35 cellular contexts compared by ENCODE assay signal in the genomic region with DNA sequence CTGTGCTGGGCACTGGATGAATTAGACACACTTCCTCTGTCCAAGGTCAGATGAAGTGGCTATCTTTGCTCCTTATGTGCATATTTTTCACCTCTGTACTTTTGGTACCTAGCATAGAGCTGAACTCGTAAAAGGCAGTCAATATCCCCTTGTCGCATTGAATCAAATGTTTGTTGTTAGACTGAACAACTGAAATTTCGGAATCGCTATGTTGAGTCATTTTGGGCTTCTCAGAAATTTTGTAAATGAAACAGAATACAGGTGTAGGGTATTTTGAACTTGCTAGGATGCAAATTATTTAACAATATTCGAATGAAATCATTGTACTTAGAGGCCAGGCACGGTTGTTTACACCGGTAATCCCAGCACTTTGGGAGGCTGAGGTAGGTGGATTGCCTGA.
"Had no signal": no experiment of that assay in that cellular context is flagged by ENCODE, and none has a peak within 500 bp of the region (broad histone marks: within the 10 kb centered on the region; RNA-seq: fewer than 3 reads in every experiment).

No MANE protein-coding gene starts in this region.

- H3K4me3 ChIP-seq: body of pancreas, breast epithelium had no signal

- H3K4me3 Mint-ChIP-seq: activated B cell treated with CpG ODN at 0.5 μM for 24 hours; activated CD4-positive, alpha-beta memory T cell treated with anti-CD3 and anti-CD28 coated beads for 36 hours; activated CD4-positive, alpha-beta T cell treated with anti-CD3 and anti-CD28 coated beads, Interleukin-2, amount 10 ng/mL, durations not matched to agents 24 days and 14 days; activated CD8-positive, alpha-beta T cell treated with anti-CD3 and anti-CD28 coated beads for 36 hours; activated naive CD4-positive, alpha-beta T cell treated with anti-CD3 and anti-CD28 coated beads, Interleukin-2, amount 10 ng/mL, durations not matched to agents 7 days and 5 days; activated naive CD4-positive, alpha-beta T cell treated with anti-CD3 and anti-CD28 coated beads, Interleukin-2, amount 50 U/mL, for 24 hours; activated naive CD8-positive, alpha-beta T cell; activated naive CD8-positive, alpha-beta T cell treated with anti-CD3 and anti-CD28 coated beads, Interleukin-2, amount 10 ng/mL, durations not matched to agents 7 days and 5 days; activated naive CD8-positive, alpha-beta T cell treated with anti-CD3 and anti-CD28 coated beads, Interleukin-2, amount 50 U/mL, for 24 hours; activated T-cell treated with anti-CD3 and anti-CD28 coated beads, Interleukin-2, amount 50 U/mL, for 4 hours; activated T-cell treated with anti-CD3 and anti-CD28 coated beads, Interleukin-2, amount 50 U/mL, for 72 hours; activated T-helper 1 cell treated with anti-CD3 and anti-CD28 coated beads, Interleukin-12 subunit alpha, Interleukin-12 subunit beta, Interleukin-2, Interleukin-4 antibody, amounts not matched to agents 30 ng/mL and 10 ng/mL and 1 ng/mL, durations not matched to agents 14 hours and 24 hours and 36 hours; T-helper 1 cell treated with Interleukin-12 subunit alpha and Interleukin-12 subunit beta and Interleukin-4 antibody, amounts not matched to agents 30 μg/mL and 1 μg/mL, for 36 hours; T-helper 2 cell treated with Interferon-gamma antibody and Interleukin-4, amounts not matched to agents 5 μg/mL and 100 μg/mL, for 36 hours had no signal

- H3K36me3 ChIP-seq: brain microvascular endothelial cell, breast epithelium had no signal

- H3K4me1 ChIP-seq: body of pancreas, breast epithelium had no signal

- ATAC-seq: activated CD8-positive, alpha-beta T cell treated with anti-CD3 and anti-CD28 coated beads for 36 hours; activated naive CD8-positive, alpha-beta T cell treated with anti-CD3 and anti-CD28 coated beads, Interleukin-2, amount 50 U/mL, for 24 hours; activated T-cell treated with anti-CD3 and anti-CD28 coated beads, Interleukin-2, amount 50 U/mL, for 4 hours; activated T-cell treated with anti-CD3 and anti-CD28 coated beads, Interleukin-2, amount 50 U/mL, for 72 hours; body of pancreas had no signal

- H3K4me1 Mint-ChIP-seq: activated B cell treated with CpG ODN at 0.5 μM for 24 hours; activated CD4-positive, alpha-beta T cell treated with anti-CD3 and anti-CD28 coated beads, Interleukin-2, amount 10 ng/mL, durations not matched to agents 24 days and 14 days; activated naive CD4-positive, alpha-beta T cell treated with anti-CD3 and anti-CD28 coated beads, Interleukin-2, amount 10 ng/mL, durations not matched to agents 7 days and 5 days; activated naive CD4-positive, alpha-beta T cell treated with anti-CD3 and anti-CD28 coated beads, Interleukin-2, amount 50 U/mL, for 24 hours; activated naive CD8-positive, alpha-beta T cell treated with anti-CD3 and anti-CD28 coated beads, Interleukin-2, amount 10 ng/mL, durations not matched to agents 7 days and 5 days; activated naive CD8-positive, alpha-beta T cell treated with anti-CD3 and anti-CD28 coated beads, Interleukin-2, amount 50 U/mL, for 24 hours had no signal

- FAIRE-seq: astrocyte had no signal

- H3K27ac ChIP-seq: body of pancreas, brain microvascular endothelial cell, breast epithelium, VCaP had no signal

- H3K36me3 Mint-ChIP-seq: activated CD4-positive, alpha-beta memory T cell treated with anti-CD3 and anti-CD28 coated beads for 36 hours; activated naive CD4-positive, alpha-beta T cell treated with anti-CD3 and anti-CD28 coated beads, Interleukin-2, amount 10 ng/mL, durations not matched to agents 7 days and 5 days; activated naive CD4-positive, alpha-beta T cell treated with anti-CD3 and anti-CD28 coated beads, Interleukin-2, amount 50 U/mL, for 24 hours; activated naive CD8-positive, alpha-beta T cell; activated naive CD8-positive, alpha-beta T cell treated with anti-CD3 and anti-CD28 coated beads, Interleukin-2, amount 10 ng/mL, durations not matched to agents 7 days and 5 days had no signal

- H3K9me3 Mint-ChIP-seq: activated B cell treated with CpG ODN at 0.5 μM for 24 hours; activated CD4-positive, alpha-beta memory T cell treated with anti-CD3 and anti-CD28 coated beads for 36 hours; activated CD8-positive, alpha-beta T cell treated with anti-CD3 and anti-CD28 coated beads for 36 hours; activated naive CD4-positive, alpha-beta T cell treated with anti-CD3 and anti-CD28 coated beads, Interleukin-2, amount 10 ng/mL, durations not matched to agents 7 days and 5 days; activated naive CD4-positive, alpha-beta T cell treated with anti-CD3 and anti-CD28 coated beads, Interleukin-2, amount 50 U/mL, for 24 hours; activated naive CD8-positive, alpha-beta T cell treated with anti-CD3 and anti-CD28 coated beads, Interleukin-2, amount 10 ng/mL, durations not matched to agents 7 days and 5 days; activated naive CD8-positive, alpha-beta T cell treated with anti-CD3 and anti-CD28 coated beads, Interleukin-2, amount 50 U/mL, for 24 hours; activated T-cell treated with anti-CD3 and anti-CD28 coated beads, Interleukin-2, amount 50 U/mL, for 4 hours; activated T-cell treated with anti-CD3 and anti-CD28 coated beads, Interleukin-2, amount 50 U/mL, for 72 hours; activated T-helper 1 cell treated with anti-CD3 and anti-CD28 coated beads, Interleukin-12 subunit alpha, Interleukin-12 subunit beta, Interleukin-2, Interleukin-4 antibody, amounts not matched to agents 30 ng/mL and 10 ng/mL and 1 ng/mL, durations not matched to agents 14 hours and 24 hours and 36 hours; activated T-helper 2 cell treated with anti-CD3 and anti-CD28 coated beads, Interferon-gamma antibody, Interleukin-2, Interleukin-4, amounts not matched to agents 10 μg/mL and 5 μg/mL and 100 μg/mL, durations not matched to agents 14 hours and 24 hours and 36 hours; T-helper 1 cell treated with Interleukin-12 subunit alpha and Interleukin-12 subunit beta and Interleukin-4 antibody, amounts not matched to agents 30 μg/mL and 1 μg/mL, for 36 hours; T-helper 2 cell treated with Interferon-gamma antibody and Interleukin-4, amounts not matched to agents 5 μg/mL and 100 μg/mL, for 36 hours had no signal

- H3K27me3 ChIP-seq: body of pancreas, brain microvascular endothelial cell, breast epithelium had no signal

- H3K27ac Mint-ChIP-seq: activated B cell treated with CpG ODN at 0.5 μM for 24 hours; activated CD4-positive, alpha-beta memory T cell treated with anti-CD3 and anti-CD28 coated beads for 36 hours; activated CD4-positive, alpha-beta T cell treated with anti-CD3 and anti-CD28 coated beads, Interleukin-2, amount 10 ng/mL, durations not matched to agents 24 days and 14 days; activated CD8-positive, alpha-beta T cell treated with anti-CD3 and anti-CD28 coated beads for 36 hours; activated naive CD4-positive, alpha-beta T cell treated with anti-CD3 and anti-CD28 coated beads, Interleukin-2, amount 10 ng/mL, durations not matched to agents 7 days and 5 days; activated naive CD4-positive, alpha-beta T cell treated with anti-CD3 and anti-CD28 coated beads, Interleukin-2, amount 50 U/mL, for 24 hours; activated naive CD8-positive, alpha-beta T cell; activated naive CD8-positive, alpha-beta T cell treated with anti-CD3 and anti-CD28 coated beads, Interleukin-2, amount 10 ng/mL, durations not matched to agents 7 days and 5 days; activated naive CD8-positive, alpha-beta T cell treated with anti-CD3 and anti-CD28 coated beads, Interleukin-2, amount 50 U/mL, for 24 hours; activated T-cell treated with anti-CD3 and anti-CD28 coated beads, Interleukin-2, amount 50 U/mL, for 72 hours; activated T-helper 1 cell treated with anti-CD3 and anti-CD28 coated beads, Interleukin-12 subunit alpha, Interleukin-12 subunit beta, Interleukin-2, Interleukin-4 antibody, amounts not matched to agents 30 ng/mL and 10 ng/mL and 1 ng/mL, durations not matched to agents 14 hours and 24 hours and 36 hours; activated T-helper 2 cell treated with anti-CD3 and anti-CD28 coated beads, Interferon-gamma antibody, Interleukin-2, Interleukin-4, amounts not matched to agents 10 μg/mL and 5 μg/mL and 100 μg/mL, durations not matched to agents 14 hours and 24 hours and 36 hours; T-helper 1 cell treated with Interleukin-12 subunit alpha and Interleukin-12 subunit beta and Interleukin-4 antibody, amounts not matched to agents 30 μg/mL and 1 μg/mL, for 36 hours; T-helper 2 cell treated with Interferon-gamma antibody and Interleukin-4, amounts not matched to agents 5 μg/mL and 100 μg/mL, for 36 hours had no signal

- DNase-seq: activated B cell treated with CpG ODN at 0.5 μM for 24 hours; activated CD4-positive, alpha-beta memory T cell treated with anti-CD3 and anti-CD28 coated beads for 36 hours; activated CD4-positive, alpha-beta T cell treated with anti-CD3 and anti-CD28 coated beads for 4 hours; activated CD4-positive, alpha-beta T cell treated with anti-CD3 and anti-CD28 coated beads, Interleukin-2, amount 10 ng/mL, durations not matched to agents 24 days and 14 days; activated CD4-positive, alpha-beta T cell treated with anti-CD3 and anti-CD28 coated beads, Interleukin-2, amount 50 U/mL, for 1 hour; activated CD4-positive, alpha-beta T cell treated with anti-CD3 and anti-CD28 coated beads, Interleukin-2, amount 50 U/mL, for 4 hours; activated CD4-positive, CD25-positive, alpha-beta regulatory T cell treated with anti-CD3 and anti-CD28 coated beads, Interleukin-2, amount 50 U/mL, for 72 hours; activated CD8-positive, alpha-beta memory T cell treated with anti-CD3 and anti-CD28 coated beads, Interleukin-2, amount 50 U/mL, for 4 hours; activated CD8-positive, alpha-beta T cell treated with anti-CD3 and anti-CD28 coated beads for 36 hours; activated effector memory CD4-positive, alpha-beta T cell treated with Interleukin-2 at 50 U/mL for 16 hours; activated gamma-delta T cell; activated naive CD4-positive, alpha-beta T cell treated with anti-CD3 and anti-CD28 coated beads, Interleukin-2, amount 10 ng/mL, durations not matched to agents 7 days and 5 days; activated naive CD4-positive, alpha-beta T cell treated with Interleukin-2 at 50 U/mL for 16 hours; activated naive CD8-positive, alpha-beta T cell treated with anti-CD3 and anti-CD28 coated beads, Interleukin-2, amount 10 ng/mL, durations not matched to agents 7 days and 5 days; activated naive CD8-positive, alpha-beta T cell treated with anti-CD3 and anti-CD28 coated beads, Interleukin-2, amount 50 U/mL, for 24 hours; activated T-cell treated with anti-CD3 and anti-CD28 coated beads for 4 hours; activated T-cell treated with anti-CD3 and anti-CD28 coated beads, Interleukin-2, amount 50 U/mL, for 1 hour; activated T-cell treated with anti-CD3 and anti-CD28 coated beads, Interleukin-2, amount 50 U/mL, for 4 hours; activated T-cell treated with anti-CD3 and anti-CD28 coated beads, Interleukin-2, amount 50 U/mL, for 72 hours; amygdala; aorta; body of pancreas; brain microvascular endothelial cell; central memory CD4-positive, alpha-beta T cell; T-helper 2 cell; T-helper 9 cell had no signal
